ENCODE assay signal across 10 cellular contexts in genomic region chr13:22040810-22041364, GRCh38.
A peak's percentile ranks its signal among the peaks of the same experiment; 100 is the strongest.
DNase-seq lines count a peak whose midpoint lies in the region; ATAC-seq lines count a peak whose summit lies in the region.
"Had no signal": no experiment of that assay in that cellular context is flagged by ENCODE, and none has a peak within 500 bp of the region (broad histone marks: within the 10 kb centered on the region; RNA-seq: fewer than 3 reads in every experiment).

No MANE protein-coding gene starts in this region.

- H3K9me3 Mint-ChIP-seq in activated T-helper 17 cell treated with anti-CD3 and anti-CD28 coated beads, Interleukin-2, amount 50 U/mL, for 72 hours, result no peaks in the 10 kb centered on the region

- ATAC-seq in activated T-helper 17 cell treated with anti-CD3 and anti-CD28 coated beads, Interleukin-2, amount 50 U/mL, for 72 hours (replicated peaks), result peak; percentile 67

- no peaks in the 10 kb centered on the region for H3K27me3 Mint-ChIP-seq in activated T-helper 17 cell treated with anti-CD3 and anti-CD28 coated beads, Interleukin-2, amount 50 U/mL, for 72 hours

- peaks cover 6% of the 10 kb centered on the region for H3K4me1 Mint-ChIP-seq in activated T-helper 17 cell treated with anti-CD3 and anti-CD28 coated beads, Interleukin-2, amount 50 U/mL, for 72 hours

- H3K27ac Mint-ChIP-seq in activated T-helper 17 cell treated with anti-CD3 and anti-CD28 coated beads, Interleukin-2, amount 50 U/mL, for 72 hours, result no peak overlapping the region

- H3K4me3 Mint-ChIP-seq in activated T-helper 17 cell treated with anti-CD3 and anti-CD28 coated beads, Interleukin-2, amount 50 U/mL, for 72 hours, result peak overlapping the region; percentile 69

- peak; percentile 12 for DNase-seq in stimulated activated CD4-positive, alpha-beta T cell treated with anti-CD3 and anti-CD28 coated beads, Interleukin-15, amount 100 ng/mL, for 24 hours
- DNase-seq in stimulated activated CD4-positive, alpha-beta T cell treated with anti-CD3 and anti-CD28 coated beads, Interleukin-4, amount 100 ng/mL, for 1 hour, result no peak
- DNase-seq in iPS-NIHi7 (ENCODE audit: extremely low spot score) (peak; percentile 31), posterior cingulate gyrus (no peak), NCI-H1105 (lab: John Stamatoyannopoulos, UW) (no peak), DMS153 (lab: John Stamatoyannopoulos, UW) (no peak)
- no peak for DNase-seq in stimulated activated CD4-positive, alpha-beta T cell treated with anti-CD3 and anti-CD28 coated beads, Interleukin-1b, Interleukin-23, amount 100 ng/mL, for 48 hours
- DNase-seq: activated gamma-delta T cell treated with Interleukin-2 at 50 U/mL for 16 hours, midbrain had no signal

- intact Hi-C loops in posterior cingulate gyrus (cut with DNase I), result no loop called here

- H3K36me3 Mint-ChIP-seq in activated T-helper 17 cell treated with anti-CD3 and anti-CD28 coated beads, Interleukin-2, amount 50 U/mL, for 72 hours (ENCODE audit: low read depth), result no peaks in the 10 kb centered on the region

Comparison
In these comparisons a context has a peak if more than half of its experiments do, and no peak if none do; other contexts are left out.
1. DNase-seq: peak in stimulated activated CD4-positive, alpha-beta T cell treated with anti-CD3 and anti-CD28 coated beads, Interleukin-15, amount 100 ng/mL, for 24 hours (single experiment) and iPS-NIHi7 (single experiment); none in stimulated activated CD4-positive, alpha-beta T cell treated with anti-CD3 and anti-CD28 coated beads, Interleukin-4, amount 100 ng/mL, for 1 hour (single experiment), posterior cingulate gyrus (0 of 10), NCI-H1105 (single experiment), stimulated activated CD4-positive, alpha-beta T cell treated with anti-CD3 and anti-CD28 coated beads, Interleukin-1b, Interleukin-23, amount 100 ng/mL, for 48 hours (single experiment) and DMS153 (single experiment).